Comparison of ENCODE assay signal across 20 cellular contexts in genomic region chr5:1021136-1021968, GRCh38.
A peak's percentile ranks its signal among the peaks of the same experiment; 100 is the strongest.
DNase-seq lines count a peak whose midpoint lies in the region; ATAC-seq lines count a peak whose summit lies in the region.
"Had no signal": no experiment of that assay in that cellular context is flagged by ENCODE, and none has a peak within 500 bp of the region (broad histone marks: within the 10 kb centered on the region; RNA-seq: fewer than 3 reads in every experiment).

No MANE protein-coding gene starts in this region.

- H3K27ac Mint-ChIP-seq in stimulated activated naive CD8-positive, alpha-beta T cell treated with anti-CD3 and anti-CD28 coated beads, Interleukin-15, amount 100 ng/mL, for 72 hours = no peak overlapping the region
- H3K27ac Mint-ChIP-seq: stimulated activated naive CD8-positive, alpha-beta T cell treated with anti-CD3 and anti-CD28 coated beads, Interleukin-15, Interleukin-2, amounts not matched to agents 100 ng/mL and 50 ng/mL, for 24 hours had no signal

- no peak overlapping the region for H3K9ac ChIP-seq in SK-N-MC (ENCODE audit: insufficient read length)

- no peaks in the 10 kb centered on the region for H3K27me3 Mint-ChIP-seq in stimulated activated naive CD8-positive, alpha-beta T cell treated with anti-CD3 and anti-CD28 coated beads, Interleukin-15, amount 100 ng/mL, for 72 hours
- H3K27me3 Mint-ChIP-seq: stimulated activated naive CD8-positive, alpha-beta T cell treated with anti-CD3 and anti-CD28 coated beads, Interleukin-15, Interleukin-2, amounts not matched to agents 100 ng/mL and 50 ng/mL, for 24 hours had no signal

- no peaks in the 10 kb centered on the region for H3K9me3 ChIP-seq in SK-N-MC (ENCODE audit: low read depth, low read length)
- H3K9me3 ChIP-seq: Caco-2, ovary, uterus had no signal

- no peak for DNase-seq in stimulated activated naive CD8-positive, alpha-beta T cell treated with anti-CD3 and anti-CD28 coated beads, Interleukin-15, amount 100 ng/mL, for 72 hours
- DNase-seq in stimulated activated naive CD8-positive, alpha-beta T cell treated with anti-CD3 and anti-CD28 coated beads, Interleukin-15, Interleukin-2, amounts not matched to agents 100 U/mL and 50 U/mL, for 24 hours = no peak
- DNase-seq in SK-N-MC (ENCODE audit: low read depth, low spot score) (no peak), iPS-NIHi11 (ENCODE audit: low spot score) (peak; percentile 78), cerebellar nuclear complex (lab: John Stamatoyannopoulos, UW) (no peak)
- DNase-seq: activated CD8-positive, alpha-beta memory T cell treated with anti-CD3 and anti-CD28 coated beads for 24 hours; activated gamma-delta T cell treated with Interleukin-2 at 50 U/mL for 16 hours; Karpas-422; NCI-H1417 treated with DMSO at 0.1 percent for 48 hours; NCI-H345; stimulated activated CD4-positive, alpha-beta T cell treated with anti-CD3 and anti-CD28 coated beads, Interleukin-12 subunit alpha, Interleukin-12 subunit beta, amount 100 ng/mL, for 4 hours; uterus had no signal

- H3K4me3 Mint-ChIP-seq in stimulated activated naive CD8-positive, alpha-beta T cell treated with anti-CD3 and anti-CD28 coated beads, Interleukin-15, amount 100 ng/mL, for 72 hours = no peak overlapping the region
- H3K4me3 Mint-ChIP-seq: stimulated activated naive CD8-positive, alpha-beta T cell treated with anti-CD3 and anti-CD28 coated beads, Interleukin-15, Interleukin-2, amounts not matched to agents 100 ng/mL and 50 ng/mL, for 24 hours had no signal

- peak overlapping the region; percentile 67 for H3K4me3 ChIP-seq in SK-N-MC
- H3K4me3 ChIP-seq: coronary artery, ovary, uterus had no signal

- peak; percentile 41 for ATAC-seq in stimulated activated naive CD8-positive, alpha-beta T cell treated with anti-CD3 and anti-CD28 coated beads, Interleukin-15, amount 100 ng/mL, for 72 hours
- no peak for ATAC-seq in stimulated activated naive CD8-positive, alpha-beta T cell treated with anti-CD3 and anti-CD28 coated beads, Interleukin-15, Interleukin-2, amounts not matched to agents 100 U/mL and 50 U/mL, for 24 hours
- no peak for ATAC-seq in GM21825 (IDR thresholded peaks at IDR 0.05; ENCODE audit: unreplicated experiment)
- ATAC-seq in HG02759 (IDR thresholded peaks at IDR 0.05; ENCODE audit: unreplicated experiment) = no peak
- ATAC-seq in activated CD4-positive, CD25-positive, alpha-beta regulatory T cell treated with anti-CD3 and anti-CD28 coated beads, Interleukin-2, amount 50 U/mL, for 24 hours = no peak

- no peaks in the 10 kb centered on the region for H3K4me1 Mint-ChIP-seq in stimulated activated naive CD8-positive, alpha-beta T cell treated with anti-CD3 and anti-CD28 coated beads, Interleukin-15, amount 100 ng/mL, for 72 hours

- H3K27ac ChIP-seq in SK-N-MC = peak overlapping the region; percentile 71
- H3K27ac ChIP-seq: coronary artery, epithelial cell of prostate, ovary, uterus had no signal

- H3K36me3 ChIP-seq in SK-N-MC (ENCODE audit: insufficient read depth, low read length) = no peaks in the 10 kb centered on the region
- H3K36me3 ChIP-seq: ovary, uterus had no signal

- no peaks in the 10 kb centered on the region for H3K9me3 Mint-ChIP-seq in stimulated activated naive CD8-positive, alpha-beta T cell treated with anti-CD3 and anti-CD28 coated beads, Interleukin-15, amount 100 ng/mL, for 72 hours
- H3K9me3 Mint-ChIP-seq: stimulated activated naive CD8-positive, alpha-beta T cell treated with anti-CD3 and anti-CD28 coated beads, Interleukin-15, Interleukin-2, amounts not matched to agents 100 ng/mL and 50 ng/mL, for 24 hours had no signal
